In the genomic region with DNA sequence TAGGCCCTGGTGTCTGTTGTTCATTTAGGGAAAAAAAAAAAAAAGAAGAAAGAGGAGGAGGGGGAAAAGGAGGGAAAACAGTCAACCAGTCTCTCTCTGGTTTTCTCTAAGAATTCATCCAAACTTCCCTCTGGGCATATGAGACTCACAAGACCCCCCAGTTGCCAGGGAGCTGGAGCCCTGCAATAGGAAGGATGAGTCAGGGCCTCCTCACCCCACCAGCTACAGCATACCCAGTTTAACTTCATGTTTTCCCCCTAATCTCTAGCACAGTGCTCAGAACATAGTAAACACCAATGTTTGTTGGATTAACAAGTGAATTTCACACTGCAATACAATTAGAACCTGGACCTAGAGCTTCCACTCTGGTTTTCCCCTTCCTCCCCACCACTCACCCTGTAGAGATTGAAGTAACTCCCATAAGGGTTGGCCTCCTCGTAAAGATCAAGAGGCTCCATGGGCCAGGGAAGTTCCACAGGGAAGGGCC, we compare ENCODE assay signal across 8 cellular contexts. TPM values are rescaled to one million over a fixed set of nuclear protein-coding genes. Genes with fewer than 3 reads are reported as not detected.
DNase-seq lines count a peak whose midpoint lies in the region; ATAC-seq and TF ChIP-seq lines count a peak whose summit lies in the region.

No MANE protein-coding gene starts in this region.

- peak overlapping the region; percentile 78 for H3K4me3 Mint-ChIP-seq in CD8-positive, alpha-beta T cell
- peak overlapping the region; percentile 70 for H3K4me3 Mint-ChIP-seq in activated CD8-positive, alpha-beta T cell treated with anti-CD3 and anti-CD28 coated beads, Interleukin-2, amount 10 ng/mL, durations not matched to agents 7 days and 5 days

- no peak for DNase-seq in CD8-positive, alpha-beta T cell
- no peak for DNase-seq in activated CD8-positive, alpha-beta T cell treated with anti-CD3 and anti-CD28 coated beads, Interleukin-2, amount 10 ng/mL, durations not matched to agents 7 days and 5 days
- DNase-seq in kidney tubule cell (ENCODE audit: low spot score) (peak; percentile 30), thyroid gland (no peak), hepatic stellate cell (ENCODE audit: low spot score) (no peak), NCI-H1417 (lab: John Stamatoyannopoulos, UW) (no peak), DMS153 treated with DMSO at 0.1 percent for 48 hours (lab: John Stamatoyannopoulos, UW; ENCODE audit: unreplicated experiment) (no peak)

- H3K27ac Mint-ChIP-seq in CD8-positive, alpha-beta T cell = peak overlapping the region; percentile 93
- peak overlapping the region; percentile 93 for H3K27ac Mint-ChIP-seq in activated CD8-positive, alpha-beta T cell treated with anti-CD3 and anti-CD28 coated beads, Interleukin-2, amount 10 ng/mL, durations not matched to agents 7 days and 5 days

- no peaks in the 10 kb centered on the region for H3K36me3 Mint-ChIP-seq in CD8-positive, alpha-beta T cell
- H3K36me3 Mint-ChIP-seq in activated CD8-positive, alpha-beta T cell treated with anti-CD3 and anti-CD28 coated beads, Interleukin-2, amount 10 ng/mL, durations not matched to agents 7 days and 5 days (ENCODE audit: low read depth) = peaks cover 3% of the 10 kb centered on the region

- no peak for TF ChIP-seq POLR2A in thyroid gland (IDR thresholded peaks at IDR 0.05)

- peak overlapping the region; percentile 51 for H3K4me3 ChIP-seq in CD8-positive, alpha-beta T cell (ENCODE audit: low read depth, low read length)
- no peak overlapping the region for H3K4me3 ChIP-seq in thyroid gland (replicated peaks in 1 of 3)

- no peaks in the 10 kb centered on the region for H3K9me3 Mint-ChIP-seq in CD8-positive, alpha-beta T cell
- no peaks in the 10 kb centered on the region for H3K9me3 Mint-ChIP-seq in activated CD8-positive, alpha-beta T cell treated with anti-CD3 and anti-CD28 coated beads, Interleukin-2, amount 10 ng/mL, durations not matched to agents 7 days and 5 days (ENCODE audit: insufficient read depth)

- peak overlapping the region; percentile 32 for H3K27ac ChIP-seq in CD8-positive, alpha-beta T cell (ENCODE audit: low read depth, low read length)
- peak overlapping the region; percentile 79 to 94 (median 93) for H3K27ac ChIP-seq in thyroid gland

- peaks cover 26% of the 10 kb centered on the region for H3K4me1 ChIP-seq in CD8-positive, alpha-beta T cell (ENCODE audit: insufficient read depth, low read length)
- H3K4me1 ChIP-seq in thyroid gland = peaks cover 71 to 78% of the 10 kb centered on the region in 2 donors

- H3K27me3 Mint-ChIP-seq in CD8-positive, alpha-beta T cell (ENCODE audit: low read depth) = no peaks in the 10 kb centered on the region
- H3K27me3 Mint-ChIP-seq in activated CD8-positive, alpha-beta T cell treated with anti-CD3 and anti-CD28 coated beads, Interleukin-2, amount 10 ng/mL, durations not matched to agents 7 days and 5 days (ENCODE audit: low read depth) = no peaks in the 10 kb centered on the region

- intact Hi-C loops in CD8-positive, alpha-beta T cell (cut with DNase I, micrococcal nuclease) = no loop called here
- intact Hi-C loops in thyroid gland (cut with DNase I) = no loop called here

- WGBS in thyroid gland, 2 donors = 7 to 18% methylated on average over 1 of the region's 1 CpG

- no peak for TF ChIP-seq CTCF in CD8-positive, alpha-beta T cell (IDR thresholded peaks at IDR 0.05)
- no peak for TF ChIP-seq CTCF in thyroid gland (IDR thresholded peaks at IDR 0.05)

- no peaks in the 10 kb centered on the region for H3K27me3 ChIP-seq in CD8-positive, alpha-beta T cell (ENCODE audit: insufficient read depth, low read length)
- H3K27me3 ChIP-seq in thyroid gland = no peaks in the 10 kb centered on the region

- H3K4me1 Mint-ChIP-seq in CD8-positive, alpha-beta T cell (ENCODE audit: low read depth) = peaks cover 30% of the 10 kb centered on the region
- peaks cover 28% of the 10 kb centered on the region for H3K4me1 Mint-ChIP-seq in activated CD8-positive, alpha-beta T cell treated with anti-CD3 and anti-CD28 coated beads, Interleukin-2, amount 10 ng/mL, durations not matched to agents 7 days and 5 days (ENCODE audit: low read depth)

- H3K9me3 ChIP-seq in CD8-positive, alpha-beta T cell (ENCODE audit: low read length) = no peaks in the 10 kb centered on the region
- no peaks in the 10 kb centered on the region for H3K9me3 ChIP-seq in thyroid gland

- POLR2A ChIA-PET in CD8-positive, alpha-beta T cell (lab: Charles Lee) = interaction anchor here (0.6 to 1.7 kb wide), 9 partner anchors 11 to 99 kb away, joined by 3 to 12 read pairs (median 5); a partner anchor contains a TSS
- POLR2A ChIA-PET in activated CD8-positive, alpha-beta T cell treated with anti-CD3 and anti-CD28 coated beads, Interleukin-2, amount 10 ng/mL, durations not matched to agents 7 days and 5 days (lab: Charles Lee) = interaction anchor here (0.8 to 2.3 kb wide), 7 partner anchors 9 to 86 kb away, joined by 3 to 15 read pairs (median 5); a partner anchor contains a TSS

- CTCF ChIA-PET in CD8-positive, alpha-beta T cell (lab: Charles Lee) = interaction anchor here (0.7 to 1.5 kb wide), 5 partner anchors 26 to 820 kb away, joined by 3 to 10 read pairs (median 3); a partner anchor contains a TSS
- CTCF ChIA-PET in activated CD8-positive, alpha-beta T cell treated with anti-CD3 and anti-CD28 coated beads, Interleukin-2, amount 10 ng/mL, durations not matched to agents 7 days and 5 days (lab: Charles Lee) = interaction anchor here (0.5 to 3.6 kb wide), 8 partner anchors 16 to 236 kb away, joined by 3 to 21 read pairs (median 4); a partner anchor contains a TSS

- ATAC-seq in CD8-positive, alpha-beta T cell = no peak
- ATAC-seq in HG02884 (IDR thresholded peaks at IDR 0.05; ENCODE audit: unreplicated experiment) = peak; percentile 8
- peak; percentile 31 for ATAC-seq in activated CD8-positive, alpha-beta T cell treated with anti-CD3 and anti-CD28 coated beads, Interleukin-2, amount 10 ng/mL, durations not matched to agents 7 days and 5 days

- no peaks in the 10 kb centered on the region for H3K36me3 ChIP-seq in CD8-positive, alpha-beta T cell (ENCODE audit: insufficient read depth, low read length)
- no peaks in the 10 kb centered on the region for H3K36me3 ChIP-seq in thyroid gland

RNA-seq across cellular contexts. Expression of a gene that starts 7.8 kb away (rescaled TPM):
- total RNA-seq in CD8-positive, alpha-beta T cell = 10 to 100 TPM; 16.8 to 20.0 TPM
- 10 to 100 TPM; 13.7 to 18.4 TPM for total RNA-seq in activated CD8-positive, alpha-beta T cell treated with anti-CD3 and anti-CD28 coated beads, Interleukin-2, amount 10 ng/mL, durations not matched to agents 7 days and 5 days
- 100 to 1,000 TPM in 2 of 4 donors, 10 to 100 TPM in 2; 80.8 to 122 (median 98.3) TPM for total RNA-seq in thyroid gland

RNA-seq across cellular contexts. Expression of a gene that starts 25.6 kb away (rescaled TPM):
- 10 to 100 TPM; 44.8 to 46.6 TPM for total RNA-seq in CD8-positive, alpha-beta T cell
- total RNA-seq in activated CD8-positive, alpha-beta T cell treated with anti-CD3 and anti-CD28 coated beads, Interleukin-2, amount 10 ng/mL, durations not matched to agents 7 days and 5 days = 10 to 100 TPM; 63.2 to 63.3 TPM
- total RNA-seq in thyroid gland = 100 to 1,000 TPM; 256 to 466 (median 320) TPM

RNA-seq across cellular contexts. Expression of a gene that starts 32.6 kb away (rescaled TPM):
- 10 to 100 TPM; 95.6 to 98.8 TPM for total RNA-seq in CD8-positive, alpha-beta T cell
- total RNA-seq in activated CD8-positive, alpha-beta T cell treated with anti-CD3 and anti-CD28 coated beads, Interleukin-2, amount 10 ng/mL, durations not matched to agents 7 days and 5 days = 10 to 100 TPM; 81.6 to 83.2 TPM
- total RNA-seq in thyroid gland = 10 to 100 TPM; 56.0 to 71.0 (median 70.3) TPM

RNA-seq across cellular contexts. Expression of a gene that starts 56.5 kb away (rescaled TPM):
- total RNA-seq in CD8-positive, alpha-beta T cell = 10 to 100 TPM; 59.7 to 63.6 TPM
- total RNA-seq in activated CD8-positive, alpha-beta T cell treated with anti-CD3 and anti-CD28 coated beads, Interleukin-2, amount 10 ng/mL, durations not matched to agents 7 days and 5 days = 100 to 1,000 TPM; 277 to 281 TPM
- total RNA-seq in thyroid gland = 1 to 10 TPM; 1.4 to 3.5 (median 2.9) TPM

RNA-seq across cellular contexts. Expression of a gene that starts 58.5 kb away (rescaled TPM):
- not detected for total RNA-seq in CD8-positive, alpha-beta T cell
- not detected for total RNA-seq in activated CD8-positive, alpha-beta T cell treated with anti-CD3 and anti-CD28 coated beads, Interleukin-2, amount 10 ng/mL, durations not matched to agents 7 days and 5 days
- total RNA-seq in thyroid gland = not detected

Comparison
In these comparisons a context has a peak if more than half of its experiments do, and no peak if none do; other contexts are left out.
1. RNA of a gene that starts 25.6 kb away (total RNA-seq): 256 to 466 TPM in thyroid gland; 63.2 to 63.3 TPM in activated CD8-positive, alpha-beta T cell treated with anti-CD3 and anti-CD28 coated beads, Interleukin-2, amount 10 ng/mL, durations not matched to agents 7 days and 5 days and 44.8 to 46.6 TPM in CD8-positive, alpha-beta T cell; every median in the first group is over 4 times any median in the second.